19 cellular contexts compared by ENCODE assay signal in genomic region chr10:73388228-73388627, GRCh38. TPM values are rescaled to one million over a fixed set of nuclear protein-coding genes. Genes with fewer than 3 reads are reported as not detected.
DNase-seq lines count a peak whose midpoint lies in the region; ATAC-seq, FAIRE-seq and TF ChIP-seq lines count a peak whose summit lies in the region.
"Had no signal": no experiment of that assay in that cellular context is flagged by ENCODE, and none has a peak within 500 bp of the region (broad histone marks: within the 10 kb centered on the region; RNA-seq: fewer than 3 reads in every experiment).

No MANE protein-coding gene starts in this region.

- intact Hi-C loops in IMR-90 (cut with micrococcal nuclease), result no loop called here
- intact Hi-C loops in psoas muscle (cut with DNase I), result loop anchor here in 1 of 2 donors (10.0 kb wide), 1 partner anchor 253 kb away; no protein-coding TSS in a partner anchor

- H2AK9ac ChIP-seq in IMR-90 (replicated peaks; ENCODE audit: low read depth, low read length, poor library complexity), result no peak overlapping the region

- 87% methylated on average over 4 of the region's 4 CpGs for WGBS in A549 (ENCODE audit: missing lambda C conversion rate)
- WGBS in IMR-90 (ENCODE audit: extremely low coverage in 2 of 2, insufficient read length in 1 of 2), 2 experiments, result no CpG with 5 or more reads among the region's 4 CpGs
- WGBS in psoas muscle, 3 donors, result 37 to 69% (median 46%) methylated on average over 4 of the region's 4 CpGs

- peak overlapping the region; percentile 26 for H3K27ac Mint-ChIP-seq in activated T-cell treated with anti-CD3 and anti-CD28 coated beads, Interleukin-2, amount 50 U/mL, for 24 hours
- H3K27ac Mint-ChIP-seq: CD4-positive, alpha-beta memory T cell; HFFc6 had no signal

- no peak overlapping the region for H3K23ac ChIP-seq in IMR-90 (ENCODE audit: low read depth, low read length)

- H3K9me3 Mint-ChIP-seq in activated T-cell treated with anti-CD3 and anti-CD28 coated beads, Interleukin-2, amount 50 U/mL, for 24 hours, result no peaks in the 10 kb centered on the region
- H3K9me3 Mint-ChIP-seq: CD4-positive, alpha-beta memory T cell; HFFc6 had no signal

- TF ChIP-seq POLR2A in A549 (IDR thresholded peaks at IDR 0.05; ENCODE audit: low read length) (no peak), IMR-90 (IDR thresholded peaks at IDR 0.05; ENCODE audit: low read depth, low read length) (no peak)

- H3K36me3 ChIP-seq in IMR-90 (ENCODE audit: control insufficient read depth, insufficient read depth, low read length) (peaks cover 25% of the 10 kb centered on the region), psoas muscle (ENCODE audit: insufficient read depth in 1 of 2, low read depth in 1 of 2) (peaks cover 5 to 91% of the 10 kb centered on the region in 2 donors)

- H2BK120ac ChIP-seq in IMR-90 (ENCODE audit: low read depth, low read length), result no peak overlapping the region

- dilution Hi-C loops in IMR-90 (cut with HindIII; ENCODE audit: low sequenced_read_pairs, unreplicated experiment), result no loop called here

- H4K5ac ChIP-seq in IMR-90 (ENCODE audit: low read depth, low read length), result no peak overlapping the region

- H4K8ac ChIP-seq in IMR-90 (ENCODE audit: low read depth in 2 of 2, low read length in 2 of 2), result no peak overlapping the region

- H3K14ac ChIP-seq in IMR-90 (replicated peaks; ENCODE audit: low read depth, low read length), result no peak overlapping the region

- H3K27me3 ChIP-seq in IMR-90 (ENCODE audit: control insufficient read depth, insufficient read depth, low read length) (no peaks in the 10 kb centered on the region), psoas muscle (ENCODE audit: insufficient read depth in 3 of 3, low read length in 2 of 3) (no peaks in the 10 kb centered on the region)

- peaks cover 0 to 6% of the 10 kb centered on the region in 2 experiments; a peak in 2 of 4 replicates for H3K79me1 ChIP-seq in IMR-90 (ENCODE audit: low read depth in 1 of 2, low read length in 2 of 2)

- no peak overlapping the region for H4K91ac ChIP-seq in IMR-90 (ENCODE audit: insufficient read depth, low read depth, low read length)

- H3K36me3 Mint-ChIP-seq in activated T-cell treated with anti-CD3 and anti-CD28 coated beads, Interleukin-2, amount 50 U/mL, for 24 hours (ENCODE audit: low read depth), result peaks cover 94% of the 10 kb centered on the region

- ATAC-seq in A549 (no peak), IMR-90 (ENCODE audit: low read depth) (no peak), psoas muscle (peak in 3 of 4 donors; percentile 53 to 79 (median 78))

- H3K4me2 ChIP-seq in A549 (no peak overlapping the region), IMR-90 (ENCODE audit: low read depth, low read length) (no peak overlapping the region)

- H3K4me1 Mint-ChIP-seq in activated T-cell treated with anti-CD3 and anti-CD28 coated beads, Interleukin-2, amount 50 U/mL, for 24 hours (ENCODE audit: low read depth), result peaks cover 2% of the 10 kb centered on the region

- H3K4ac ChIP-seq in IMR-90 (ENCODE audit: low read depth, low read length), result no peak overlapping the region

- H3K27me3 Mint-ChIP-seq in activated T-cell treated with anti-CD3 and anti-CD28 coated beads, Interleukin-2, amount 50 U/mL, for 24 hours, result no peaks in the 10 kb centered on the region
- H3K27me3 Mint-ChIP-seq: CD4-positive, alpha-beta memory T cell had no signal

- in situ Hi-C loops in IMR-90 (cut with MboI; ENCODE audit: low sequenced_read_pairs), result no loop called here

- CTCF ChIA-PET in A549 (lab: Yijun Ruan, JAX), result no interaction called here
- CTCF ChIA-PET in IMR-90 (lab: Yijun Ruan, JAX), result no interaction called here

- H3K4me3 ChIP-seq in A549, result no peak overlapping the region
- H3K4me3 ChIP-seq in IMR-90 (ENCODE audit: insufficient read depth, low read depth, low read length), result no peak overlapping the region
- no peak overlapping the region for H3K4me3 ChIP-seq in psoas muscle
- H3K4me3 ChIP-seq: GM23248, HAP-1 had no signal

- H2BK15ac ChIP-seq in IMR-90 (ENCODE audit: low read depth, low read length), result no peak overlapping the region

- DNase-seq in activated T-cell treated with anti-CD3 and anti-CD28 coated beads, Interleukin-2, amount 50 U/mL, for 24 hours, result no peak
- no peak for DNase-seq in activated T-cell treated with anti-CD3 and anti-CD28 coated beads, Interleukin-2, amount 50 U/mL, for 1 hour
- DNase-seq in A549 (ENCODE audit: low read depth in 1 of 2, low spot score in 1 of 2) (no peak), IMR-90 (no peak), psoas muscle (no peak), COLO829 (ENCODE audit: low spot score) (no peak), H4 (ENCODE audit: low spot score) (no peak)
- DNase-seq: 8988T; C1 segment of cervical spinal cord; Caco-2; CD4-positive, alpha-beta memory T cell; DMS153; DND-41; GM23248; HFFc6 had no signal

- no peak overlapping the region for H2BK5ac ChIP-seq in IMR-90 (ENCODE audit: low read depth, low read length, poor library complexity, severe bottlenecking)

- H3K9ac ChIP-seq in IMR-90 (ENCODE audit: low read depth, low read length), result no peak overlapping the region
- H3K9ac ChIP-seq: GM23248 had no signal

- H4K20me1 ChIP-seq in IMR-90 (ENCODE audit: insufficient read depth, low read length), result no peaks in the 10 kb centered on the region

- no peak overlapping the region for H2AK5ac ChIP-seq in IMR-90 (ENCODE audit: low read depth, low read length)

- no peak for FAIRE-seq in A549 (lab: Jason Lieb, UNC)
- FAIRE-seq: G401.6, GM19239, H1 had no signal

- no peaks in the 10 kb centered on the region for H3K9me3 ChIP-seq in A549
- no peaks in the 10 kb centered on the region for H3K9me3 ChIP-seq in IMR-90 (ENCODE audit: control insufficient read depth, insufficient read depth, low read length)
- H3K9me3 ChIP-seq in psoas muscle, result no peaks in the 10 kb centered on the region
- H3K9me3 ChIP-seq: Caco-2, HAP-1 had no signal

- no peak for TF ChIP-seq RAD21 in A549 (conservative IDR thresholded peaks at IDR 0.05 in 1 of 2, IDR thresholded peaks at IDR 0.05 in 1 of 2)
- no peak for TF ChIP-seq RAD21 in IMR-90 (IDR thresholded peaks at IDR 0.05; ENCODE audit: low read length)

- H2AFZ ChIP-seq in IMR-90 (replicated peaks; ENCODE audit: low read length, poor library complexity), result no peak overlapping the region
- H2AFZ ChIP-seq: GM23248 had no signal

- no TSS peak for BruUV-seq in IMR-90 (replicated peaks; lab: Mats Ljungman, UMichigan)

- H3K4me1 ChIP-seq in A549 (no peaks in the 10 kb centered on the region), IMR-90 (ENCODE audit: control insufficient read depth, insufficient read depth, low read length) (no peaks in the 10 kb centered on the region), psoas muscle (no peaks in the 10 kb centered on the region)
- H3K4me1 ChIP-seq: Caco-2, HAP-1 had no signal

- H2BK20ac ChIP-seq in IMR-90 (ENCODE audit: low read depth, low read length), result no peak overlapping the region

- H3K18ac ChIP-seq in IMR-90 (ENCODE audit: low read depth, low read length), result no peak overlapping the region

- H3K27ac ChIP-seq in A549 (no peak overlapping the region), IMR-90 (ENCODE audit: insufficient read depth, low read length) (no peak overlapping the region), psoas muscle (peak overlapping the region; percentile 3)
- H3K27ac ChIP-seq: GM23248 had no signal

- H3K9me1 ChIP-seq in IMR-90 (ENCODE audit: insufficient read depth, low read length), result no peaks in the 10 kb centered on the region

- H3K56ac ChIP-seq in IMR-90 (ENCODE audit: extremely low read depth, insufficient read depth, low read length), result no peak overlapping the region

- no peak overlapping the region for H3K4me3 Mint-ChIP-seq in activated T-cell treated with anti-CD3 and anti-CD28 coated beads, Interleukin-2, amount 50 U/mL, for 24 hours
- H3K4me3 Mint-ChIP-seq: HFFc6 had no signal

- TF ChIP-seq CTCF in A549 (IDR thresholded peaks at IDR 0.05), result no peak
- TF ChIP-seq CTCF in IMR-90 (conservative IDR thresholded peaks at IDR 0.05; ENCODE audit: low read depth, low read length), result no peak
- no peak for TF ChIP-seq CTCF in psoas muscle (IDR thresholded peaks at IDR 0.05)

- POLR2A ChIA-PET in A549 (lab: Yijun Ruan, JAX) (no interaction called here), IMR-90 (lab: Charles Lee; ENCODE audit: unreplicated experiment) (no interaction called here)

- TF ChIP-seq EP300 in A549 (IDR thresholded peaks at IDR 0.05), result no peak

RNA-seq across cellular contexts. Expression of gene ANXA7, which starts 25.6 kb away (rescaled TPM):
- polyA plus RNA-seq in A549 (2011; rRNA removed) (150 and 161 TPM in 2 replicates), A549 (2017; fragmentation: RNase III; extraction: RNeasy Plus Mini Kit Qiagen cat#74134 plus additional on column Dnase treatment) (96.0 to 98.0 TPM (median 96.2 TPM) in 3 replicates), IMR-90 (2012; rRNA removed) (77.2 and 77.4 TPM in 2 replicates), psoas muscle (100 to 1,000 TPM in 1 of 3 donors, 10 to 100 TPM in 2; 69.0 to 166 (median 99.1) TPM)
- polyA plus RNA-seq in A549 (2012; cell fraction: cytosol; rRNA removed), result 75.8 and 98.4 TPM in 2 replicates
- polyA plus RNA-seq in A549 (2012; cell fraction: nucleus; rRNA removed), result 79.8 and 84.1 TPM in 2 replicates
- polyA minus RNA-seq in A549 (2011; rRNA and poly(A)+ RNA removed), result 121 and 152 TPM in 2 replicates
- total RNA-seq in IMR-90 (2012; rRNA removed) (102 and 120 TPM in 2 replicates), psoas muscle (100 to 1,000 TPM; 134 to 205 (median 161) TPM)
- 29.6 and 35.2 TPM in 2 replicates for polyA plus RNA-seq in IMR-90 (2012; cell fraction: cytosol; rRNA removed)
- polyA plus RNA-seq in IMR-90 (2012; cell fraction: nucleus; rRNA removed; ENCODE audit: low replicate concordance), result 24.3 and 30.7 TPM in 2 replicates
- total RNA-seq in H4 (2014; rRNA removed; shearing (Covaris generic)), result 139 and 143 TPM in 2 replicates

RNA-seq across cellular contexts. Expression of gene CFAP70, which starts 29.6 kb away (rescaled TPM):
- 0.95 and 0.98 TPM in 2 replicates for polyA plus RNA-seq in A549 (2011; rRNA removed)
- polyA plus RNA-seq in A549 (2012; cell fraction: cytosol; rRNA removed), result 0.05 and 0.08 TPM in 2 replicates
- 0.25 and 0.42 TPM in 2 replicates for polyA plus RNA-seq in A549 (2012; cell fraction: nucleus; rRNA removed)
- 0.28 to 0.34 TPM (median 0.32 TPM) in 3 replicates for polyA plus RNA-seq in A549 (2017; fragmentation: RNase III; extraction: RNeasy Plus Mini Kit Qiagen cat#74134 plus additional on column Dnase treatment)
- polyA minus RNA-seq in A549 (2011; rRNA and poly(A)+ RNA removed), result 0.25 and 0.83 TPM in 2 replicates
- 0.18 and 0.28 TPM in 2 replicates for total RNA-seq in IMR-90 (2012; rRNA removed)
- 0.13 and 0.15 TPM in 2 replicates for polyA plus RNA-seq in IMR-90 (2012; rRNA removed)
- polyA plus RNA-seq in IMR-90 (2012; cell fraction: cytosol; rRNA removed), result 0.01 and 0.04 TPM in 2 replicates
- polyA plus RNA-seq in IMR-90 (2012; cell fraction: nucleus; rRNA removed; ENCODE audit: low replicate concordance), result 0.33 and 3.6 TPM in 2 replicates
- under 1 TPM; 0.38 to 0.86 (median 0.64) TPM for total RNA-seq in psoas muscle
- under 1 TPM; 0.08 to 0.83 (median 0.30) TPM for polyA plus RNA-seq in psoas muscle
- 0.18 and 0.54 TPM in 2 replicates for total RNA-seq in H4 (2014; rRNA removed; shearing (Covaris generic))

RNA-seq across cellular contexts. Expression of gene MSS51, which starts 45.1 kb away (rescaled TPM):
- polyA plus RNA-seq in A549 (2011; rRNA removed) (1.1 TPM in 2 replicates), A549 (2017; fragmentation: RNase III; extraction: RNeasy Plus Mini Kit Qiagen cat#74134 plus additional on column Dnase treatment) (0.47 to 0.53 TPM (median 0.49 TPM) in 3 replicates), IMR-90 (2012; rRNA removed) (1.3 and 1.8 TPM in 2 replicates), psoas muscle (1 to 10 TPM; 2.0 to 8.9 (median 7.3) TPM)
- polyA plus RNA-seq in A549 (2012; cell fraction: cytosol; rRNA removed), result 0.39 and 0.45 TPM in 2 replicates
- polyA plus RNA-seq in A549 (2012; cell fraction: nucleus; rRNA removed), result 3.8 and 6.2 TPM in 2 replicates
- 0.97 and 1.8 TPM in 2 replicates for polyA minus RNA-seq in A549 (2011; rRNA and poly(A)+ RNA removed)
- total RNA-seq in IMR-90 (2012; rRNA removed) (1.1 TPM in 2 replicates), psoas muscle (100 to 1,000 TPM in 2 of 4 donors, 10 to 100 TPM in 2; 17.0 to 253 (median 80.5) TPM)
- 0.23 and 0.36 TPM in 2 replicates for polyA plus RNA-seq in IMR-90 (2012; cell fraction: cytosol; rRNA removed)
- 11.9 and 17.0 TPM in 2 replicates for polyA plus RNA-seq in IMR-90 (2012; cell fraction: nucleus; rRNA removed; ENCODE audit: low replicate concordance)
- total RNA-seq in H4 (2014; rRNA removed; shearing (Covaris generic)), result 0.12 TPM in 1 of 2 replicates, not detected in the other

Comparison
In these comparisons a context has a peak if more than half of its experiments do, and no peak if none do; other contexts are left out.
1. ATAC-seq: peak in psoas muscle (3 of 4); none in A549 (0 of 2) and IMR-90 (single experiment).